ENCODE assay signal across 7 cellular contexts in the genomic region with DNA sequence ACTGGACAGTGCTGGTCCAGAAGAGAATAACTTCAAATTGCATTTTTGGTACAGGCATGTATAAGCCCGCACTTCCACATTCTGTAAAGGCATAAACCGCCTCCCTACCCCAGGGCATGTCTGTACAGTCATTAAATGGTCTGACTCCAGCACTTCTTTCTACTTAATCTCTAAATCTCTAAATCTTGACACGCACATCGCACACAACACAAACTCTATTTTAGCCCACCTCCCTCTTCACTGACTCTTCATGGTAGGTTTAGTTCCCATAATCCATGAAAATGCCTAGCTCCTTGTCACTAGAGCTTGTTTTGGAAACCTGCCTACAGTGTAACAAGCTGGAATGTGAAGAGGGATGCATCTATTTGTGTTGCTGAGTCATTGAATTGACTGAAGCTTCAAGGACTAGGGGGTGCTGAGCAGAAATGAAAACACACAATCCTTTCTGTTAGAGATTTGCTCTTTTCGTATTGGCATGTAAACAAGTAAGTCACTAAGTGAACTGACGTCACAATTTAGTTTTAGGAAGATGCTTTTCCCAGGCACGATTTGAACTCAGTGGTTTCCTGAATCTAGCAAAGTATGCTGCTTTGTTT.
DNase-seq lines count a peak whose midpoint lies in the region; TF ChIP-seq lines count a peak whose summit lies in the region.

No MANE protein-coding gene starts in this region.

- H3K4me1 Mint-ChIP-seq in T-helper 1 cell treated with Interleukin-12 subunit alpha and Interleukin-12 subunit beta and Interleukin-4 antibody, amounts not matched to agents 30 μg/mL and 1 μg/mL, for 36 hours (ENCODE audit: low read depth): peaks cover 31% of the 10 kb centered on the region

- H3K9me3 ChIP-seq in mucosa of rectum (ENCODE audit: control insufficient read depth in 2 of 2, low read length in 2 of 2): no peaks in the 10 kb centered on the region

- H3K27me3 Mint-ChIP-seq in T-helper 1 cell treated with Interleukin-12 subunit alpha and Interleukin-12 subunit beta and Interleukin-4 antibody, amounts not matched to agents 30 μg/mL and 1 μg/mL, for 36 hours (ENCODE audit: low read depth): peaks cover 3% of the 10 kb centered on the region

- H3K9me3 Mint-ChIP-seq in T-helper 1 cell treated with Interleukin-12 subunit alpha and Interleukin-12 subunit beta and Interleukin-4 antibody, amounts not matched to agents 30 μg/mL and 1 μg/mL, for 36 hours: no peaks in the 10 kb centered on the region

- TF ChIP-seq CTCF in epithelial cell of esophagus (IDR thresholded peaks at IDR 0.05; ENCODE audit: insufficient read depth, low read depth, low read length, missing control alignments): no peak

- no peaks in the 10 kb centered on the region for H3K27me3 ChIP-seq in mucosa of rectum (ENCODE audit: control insufficient read depth in 2 of 2, insufficient read depth in 2 of 2, low read length in 2 of 2)

- no peak overlapping the region for H3K9ac ChIP-seq in mucosa of rectum (ENCODE audit: low read depth in 1 of 2, low read length in 2 of 2)

- H3K27ac Mint-ChIP-seq in T-helper 1 cell treated with Interleukin-12 subunit alpha and Interleukin-12 subunit beta and Interleukin-4 antibody, amounts not matched to agents 30 μg/mL and 1 μg/mL, for 36 hours: peak overlapping the region; percentile 90

- no peaks in the 10 kb centered on the region for H3K36me3 ChIP-seq in mucosa of rectum (ENCODE audit: control insufficient read depth in 2 of 2, insufficient read depth in 2 of 2, low read length in 2 of 2)

- H3K4me1 ChIP-seq in mucosa of rectum (ENCODE audit: control insufficient read depth in 2 of 2, insufficient read depth in 2 of 2, low read length in 2 of 2): peaks cover 8 to 22% of the 10 kb centered on the region in 2 donors

- DNase-seq in ELF-1 (ENCODE audit: low read depth, low spot score) (peak; percentile 53), NAMALWA (ENCODE audit: low spot score) (peak; percentile 41), epithelial cell of esophagus (ENCODE audit: low read depth) (peak; percentile 86), GM19238 (ENCODE audit: insufficient read length, low spot score) (no peak), HPDE6-E6E7 (ENCODE audit: extremely low spot score) (no peak)

- peak overlapping the region in 1 of 2 donors; percentile 74 for H3K27ac ChIP-seq in mucosa of rectum (ENCODE audit: low read depth in 2 of 2, low read length in 2 of 2)

- H3K4me3 ChIP-seq in epithelial cell of esophagus (ENCODE audit: low read length) (peak overlapping the region; percentile 61), mucosa of rectum (ENCODE audit: low read length in 2 of 2) (peak overlapping the region; percentile 82 to 84)

- peak overlapping the region; percentile 92 for H3K4me3 Mint-ChIP-seq in T-helper 1 cell treated with Interleukin-12 subunit alpha and Interleukin-12 subunit beta and Interleukin-4 antibody, amounts not matched to agents 30 μg/mL and 1 μg/mL, for 36 hours

- H3K36me3 Mint-ChIP-seq in T-helper 1 cell treated with Interleukin-12 subunit alpha and Interleukin-12 subunit beta and Interleukin-4 antibody, amounts not matched to agents 30 μg/mL and 1 μg/mL, for 36 hours (ENCODE audit: low read depth): peaks cover 2% of the 10 kb centered on the region

Comparison
In these comparisons a context has a peak if more than half of its experiments do, and no peak if none do; other contexts are left out.
1. DNase-seq: peak in ELF-1 (single experiment), NAMALWA (single experiment) and epithelial cell of esophagus (single experiment); none in GM19238 (single experiment) and HPDE6-E6E7 (single experiment).